Comparison of ENCODE assay signal across 12 cellular contexts in the genomic region with DNA sequence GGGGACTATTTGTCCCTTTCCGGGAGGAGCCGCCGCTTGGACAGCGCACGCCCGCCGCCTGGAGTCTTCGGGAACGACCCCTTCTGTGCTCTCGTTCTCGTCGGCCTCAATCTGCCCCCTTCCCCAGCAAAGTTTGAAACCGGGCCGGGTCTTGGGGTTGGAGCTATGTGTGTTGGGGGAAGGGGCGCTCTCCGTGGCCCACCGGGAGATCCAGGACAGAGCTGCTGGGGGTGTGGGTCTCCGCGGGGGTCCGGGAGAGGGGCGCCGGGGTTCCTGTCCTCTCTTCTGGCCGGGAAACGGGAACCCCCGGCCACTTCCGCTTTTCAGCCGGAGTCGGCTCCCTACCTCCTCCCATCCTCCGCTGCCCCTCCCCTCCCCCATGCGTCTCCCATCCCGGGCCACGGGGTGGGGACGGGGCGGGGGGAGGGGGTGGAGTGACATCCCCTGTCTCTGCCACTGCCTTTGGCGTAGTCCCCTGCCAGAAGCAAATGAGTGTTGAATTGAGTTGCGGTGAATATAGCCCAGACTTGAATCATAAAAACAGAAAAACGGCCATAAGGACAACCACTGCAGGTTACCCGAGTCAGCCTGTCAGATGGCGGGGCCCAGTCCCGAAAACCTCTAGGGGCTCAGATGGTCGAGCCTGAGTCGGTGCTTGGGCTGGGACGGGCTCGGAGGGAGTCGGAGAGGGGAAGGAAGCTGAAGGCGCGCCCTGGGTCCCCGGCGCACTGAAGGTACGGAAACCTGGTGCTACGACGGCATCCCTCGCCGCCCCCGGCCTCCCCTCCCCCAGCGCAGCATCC. TPM values are rescaled to one million over a fixed set of nuclear protein-coding genes. Genes with fewer than 3 reads are reported as not detected.
A peak's percentile ranks its signal among the peaks of the same experiment; 100 is the strongest.
DNase-seq lines count a peak whose midpoint lies in the region; ATAC-seq and TF ChIP-seq lines count a peak whose summit lies in the region.
"Had no signal": no experiment of that assay in that cellular context is flagged by ENCODE, and none has a peak within 500 bp of the region (broad histone marks: within the 10 kb centered on the region; RNA-seq: fewer than 3 reads in every experiment).

No MANE protein-coding gene starts in this region.

- H3K4me1 Mint-ChIP-seq in brain (peaks cover 47% of the 10 kb centered on the region), neural crest cell (peaks cover 8% of the 10 kb centered on the region)
- H3K4me1 Mint-ChIP-seq in stimulated activated memory B cell treated with anti-CD40 and anti-IgM and Interleukin-4, amounts not matched to agents 10 μg/mL and 1 μg/mL and 100 μg/mL, for 72 hours = peaks cover 6% of the 10 kb centered on the region

- H3K4me3 Mint-ChIP-seq in brain (peak overlapping the region; percentile 83 to 92 (median 87)), neural crest cell (peak overlapping the region; percentile 65)
- H3K4me3 Mint-ChIP-seq in stimulated activated memory B cell treated with anti-CD40 and anti-IgM and Interleukin-4, amounts not matched to agents 10 μg/mL and 1 μg/mL and 100 μg/mL, for 72 hours = no peak overlapping the region

- no peaks in the 10 kb centered on the region for H3K9me3 ChIP-seq in HEK293 (ENCODE audit: control insufficient read depth, insufficient read depth, low read depth, low read length)
- H3K9me3 ChIP-seq: MG63 had no signal

- DNase-seq in NCI-H2081 (lab: John Stamatoyannopoulos, UW) (peak; percentile 50 to 56), NCI-H2081 treated with DMSO at 0.1 percent for 48 hours (lab: John Stamatoyannopoulos, UW) (no peak), neural crest cell (ENCODE audit: low read depth, low spot score) (no peak)
- no peak for DNase-seq in activated CD4-positive, alpha-beta T cell treated with anti-CD3 and anti-CD28 coated beads, Interleukin-2, amount 50 U/mL, for 1 hour

- H3K27ac Mint-ChIP-seq in brain (peak overlapping the region in 4 of 5 experiments; percentile 59 to 88 (median 72)), neural crest cell (ENCODE audit: unreplicated experiment) (no peak overlapping the region)
- no peak overlapping the region for H3K27ac Mint-ChIP-seq in stimulated activated memory B cell treated with anti-CD40 and anti-IgM and Interleukin-4, amounts not matched to agents 10 μg/mL and 1 μg/mL and 100 μg/mL, for 72 hours
- H3K27ac Mint-ChIP-seq: immature natural killer cell had no signal

- TF ChIP-seq CTCF in HEK293 (tag by site-specific recombination; IDR thresholded peaks at IDR 0.05) (no peak), brain (conservative IDR thresholded peaks at IDR 0.05) (no peak), neural crest cell (conservative IDR thresholded peaks at IDR 0.05) (no peak)

- H3K9me3 Mint-ChIP-seq in brain (peaks cover 0 to 4% (median 0%) of the 10 kb centered on the region in 5 experiments), neural crest cell (no peaks in the 10 kb centered on the region)
- peaks cover 3% of the 10 kb centered on the region for H3K9me3 Mint-ChIP-seq in stimulated activated memory B cell treated with anti-CD40 and anti-IgM and Interleukin-4, amounts not matched to agents 10 μg/mL and 1 μg/mL and 100 μg/mL, for 72 hours

- POLR2A ChIA-PET in HEK293 (lab: Yijun Ruan, JAX) = interaction anchor here (1.2 kb wide), 1 partner anchor 76 kb away, joined by 7 read pairs; no protein-coding TSS in a partner anchor

- CTCF ChIA-PET in HEK293 (lab: Yijun Ruan, JAX) = interaction anchor here (0.6 to 5.4 kb wide), 11 partner anchors 18 to 339 kb away, joined by 3 to 35 read pairs (median 4); no protein-coding TSS in a partner anchor

- peak overlapping the region; percentile 0; the same call in 1 of the 2 replicates for H3K4me3 ChIP-seq in HEK293 (ENCODE audit: low read depth, low read length)
- H3K4me3 ChIP-seq: MG63 had no signal

- no peaks in the 10 kb centered on the region for H3K36me3 ChIP-seq in HEK293 (ENCODE audit: control insufficient read depth in 2 of 2, insufficient read depth in 1 of 2, low read length in 2 of 2)
- H3K36me3 ChIP-seq: MG63 had no signal

- H3K4me1 ChIP-seq in HEK293 (ENCODE audit: control insufficient read depth, insufficient read depth, low read length) = no peaks in the 10 kb centered on the region

- H3K36me3 Mint-ChIP-seq in brain (peaks cover 5% of the 10 kb centered on the region), neural crest cell (ENCODE audit: low read depth) (no peaks in the 10 kb centered on the region)
- H3K36me3 Mint-ChIP-seq in stimulated activated memory B cell treated with anti-CD40 and anti-IgM and Interleukin-4, amounts not matched to agents 10 μg/mL and 1 μg/mL and 100 μg/mL, for 72 hours = peaks cover 5% of the 10 kb centered on the region

- no peak for ATAC-seq in stimulated activated memory B cell treated with anti-CD40 and anti-IgM and Interleukin-4, amounts not matched to agents 10 μg/mL and 1 μg/mL and 100 μg/mL, for 72 hours
- no peak for ATAC-seq in HG02852 (IDR thresholded peaks at IDR 0.05; ENCODE audit: unreplicated experiment)

- H3K27ac ChIP-seq in HEK293 (ENCODE audit: extremely low read depth, low read depth, low read length) = no peak overlapping the region

- H3K27me3 Mint-ChIP-seq in brain (peaks cover 33% of the 10 kb centered on the region), neural crest cell (ENCODE audit: low read depth) (peaks cover 80% of the 10 kb centered on the region)
- H3K27me3 Mint-ChIP-seq in stimulated activated memory B cell treated with anti-CD40 and anti-IgM and Interleukin-4, amounts not matched to agents 10 μg/mL and 1 μg/mL and 100 μg/mL, for 72 hours = peaks cover 81% of the 10 kb centered on the region

TF ChIP-seq in HEK293, 187 proteins besides CTCF, POLR2A, EP300 and RAD21 (continues in another document):
- no peak for TF ChIP-seq ZNF292 (tag by site-specific recombination; IDR thresholded peaks at IDR 0.05; ENCODE audit: borderline replicate concordance, low read depth)
- peak; percentile 25 for TF ChIP-seq SP3 (tag by site-specific recombination; IDR thresholded peaks at IDR 0.05)
- no peak for TF ChIP-seq ZNF747 (tag by site-specific recombination; IDR thresholded peaks at IDR 0.05)
- TF ChIP-seq GLIS2 (tag by site-specific recombination; IDR thresholded peaks at IDR 0.05) = peak; percentile 66
- 0 out of 2 replicates have a peak, but pooled peaks have one; percentile 1 for TF ChIP-seq SP7 (tag by site-specific recombination; IDR thresholded peaks at IDR 0.05)
- TF ChIP-seq, protein P1, sequence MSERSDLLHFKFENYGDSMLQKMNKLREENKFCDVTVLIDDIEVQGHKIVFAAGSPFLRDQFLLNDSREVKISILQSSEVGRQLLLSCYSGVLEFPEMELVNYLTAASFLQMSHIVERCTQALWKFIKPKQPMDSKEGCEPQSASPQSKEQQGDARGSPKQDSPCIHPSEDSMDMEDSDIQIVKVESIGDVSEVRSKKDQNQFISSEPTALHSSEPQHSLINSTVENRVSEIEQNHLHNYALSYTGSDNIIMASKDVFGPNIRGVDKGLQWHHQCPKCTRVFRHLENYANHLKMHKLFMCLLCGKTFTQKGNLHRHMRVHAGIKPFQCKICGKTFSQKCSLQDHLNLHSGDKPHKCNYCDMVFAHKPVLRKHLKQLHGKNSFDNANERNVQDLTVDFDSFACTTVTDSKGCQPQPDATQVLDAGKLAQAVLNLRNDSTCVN (tag by site-specific recombination; optimal IDR thresholded peaks at IDR 0.05) = peak; percentile 6
- TF ChIP-seq ZNF76 (tag by site-specific recombination; IDR thresholded peaks at IDR 0.05; ENCODE audit: borderline replicate concordance, low read depth) = no peak
- TF ChIP-seq, protein P2, sequence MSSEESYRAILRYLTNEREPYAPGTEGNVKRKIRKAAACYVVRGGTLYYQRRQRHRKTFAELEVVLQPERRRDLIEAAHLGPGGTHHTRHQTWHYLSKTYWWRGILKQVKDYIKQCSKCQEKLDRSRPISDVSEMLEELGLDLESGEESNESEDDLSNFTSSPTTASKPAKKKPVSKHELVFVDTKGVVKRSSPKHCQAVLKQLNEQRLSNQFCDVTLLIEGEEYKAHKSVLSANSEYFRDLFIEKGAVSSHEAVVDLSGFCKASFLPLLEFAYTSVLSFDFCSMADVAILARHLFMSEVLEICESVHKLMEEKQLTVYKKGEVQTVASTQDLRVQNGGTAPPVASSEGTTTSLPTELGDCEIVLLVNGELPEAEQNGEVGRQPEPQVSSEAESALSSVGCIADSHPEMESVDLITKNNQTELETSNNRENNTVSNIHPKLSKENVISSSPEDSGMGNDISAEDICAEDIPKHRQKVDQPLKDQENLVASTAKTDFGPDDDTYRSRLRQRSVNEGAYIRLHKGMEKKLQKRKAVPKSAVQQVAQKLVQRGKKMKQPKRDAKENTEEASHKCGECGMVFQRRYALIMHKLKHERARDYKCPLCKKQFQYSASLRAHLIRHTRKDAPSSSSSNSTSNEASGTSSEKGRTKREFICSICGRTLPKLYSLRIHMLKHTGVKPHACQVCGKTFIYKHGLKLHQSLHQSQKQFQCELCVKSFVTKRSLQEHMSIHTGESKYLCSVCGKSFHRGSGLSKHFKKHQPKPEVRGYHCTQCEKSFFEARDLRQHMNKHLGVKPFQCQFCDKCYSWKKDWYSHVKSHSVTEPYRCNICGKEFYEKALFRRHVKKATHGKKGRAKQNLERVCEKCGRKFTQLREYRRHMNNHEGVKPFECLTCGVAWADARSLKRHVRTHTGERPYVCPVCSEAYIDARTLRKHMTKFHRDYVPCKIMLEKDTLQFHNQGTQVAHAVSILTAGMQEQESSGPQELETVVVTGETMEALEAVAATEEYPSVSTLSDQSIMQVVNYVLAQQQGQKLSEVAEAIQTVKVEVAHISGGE (tag by site-specific recombination; conservative IDR thresholded peaks at IDR 0.05; ENCODE audit: low read depth) = 0 out of 2 replicates have a peak, but pooled peaks have one; percentile 7
- peak; percentile 9; the same call in 1 of the 2 replicates for TF ChIP-seq ZNF335 (tag by site-specific recombination; conservative IDR thresholded peaks at IDR 0.05)
- peak; percentile 36; the same call in 1 of the 2 replicates for TF ChIP-seq GLIS1 (tag by site-specific recombination; IDR thresholded peaks at IDR 0.05)
- TF ChIP-seq, protein P3, sequence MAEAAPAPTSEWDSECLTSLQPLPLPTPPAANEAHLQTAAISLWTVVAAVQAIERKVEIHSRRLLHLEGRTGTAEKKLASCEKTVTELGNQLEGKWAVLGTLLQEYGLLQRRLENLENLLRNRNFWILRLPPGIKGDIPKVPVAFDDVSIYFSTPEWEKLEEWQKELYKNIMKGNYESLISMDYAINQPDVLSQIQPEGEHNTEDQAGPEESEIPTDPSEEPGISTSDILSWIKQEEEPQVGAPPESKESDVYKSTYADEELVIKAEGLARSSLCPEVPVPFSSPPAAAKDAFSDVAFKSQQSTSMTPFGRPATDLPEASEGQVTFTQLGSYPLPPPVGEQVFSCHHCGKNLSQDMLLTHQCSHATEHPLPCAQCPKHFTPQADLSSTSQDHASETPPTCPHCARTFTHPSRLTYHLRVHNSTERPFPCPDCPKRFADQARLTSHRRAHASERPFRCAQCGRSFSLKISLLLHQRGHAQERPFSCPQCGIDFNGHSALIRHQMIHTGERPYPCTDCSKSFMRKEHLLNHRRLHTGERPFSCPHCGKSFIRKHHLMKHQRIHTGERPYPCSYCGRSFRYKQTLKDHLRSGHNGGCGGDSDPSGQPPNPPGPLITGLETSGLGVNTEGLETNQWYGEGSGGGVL (tag by site-specific recombination; IDR thresholded peaks at IDR 0.05) = 0 out of 2 replicates have a peak, but pooled peaks have one; percentile 27

RNA-seq across cellular contexts. Expression of a gene that starts 1.1 kb away (rescaled TPM):
- polyA plus RNA-seq in brain (ENCODE audit: insufficient read depth, low read depth, low replicate concordance) = 172 TPM
- 9.4 and 9.9 TPM in 2 replicates for total RNA-seq in neural crest cell
- total RNA-seq: Right ventricle myocardium inferior, subcutaneous adipose tissue had no signal
- polyA plus RNA-seq: immature natural killer cell had no signal

Comparison
In these comparisons a context has a peak if more than half of its experiments do, and no peak if none do; other contexts are left out.
1. DNase-seq: peak in NCI-H2081 (2 of 2); none in NCI-H2081 treated with DMSO at 0.1 percent for 48 hours (single experiment), neural crest cell (single experiment) and activated CD4-positive, alpha-beta T cell treated with anti-CD3 and anti-CD28 coated beads, Interleukin-2, amount 50 U/mL, for 1 hour (single experiment).
2. H3K27ac Mint-ChIP-seq: peak in brain (4 of 5); none in neural crest cell (single experiment) and stimulated activated memory B cell treated with anti-CD40 and anti-IgM and Interleukin-4, amounts not matched to agents 10 μg/mL and 1 μg/mL and 100 μg/mL, for 72 hours (single experiment).